14 cellular contexts compared by ENCODE assay signal in the genomic region with DNA sequence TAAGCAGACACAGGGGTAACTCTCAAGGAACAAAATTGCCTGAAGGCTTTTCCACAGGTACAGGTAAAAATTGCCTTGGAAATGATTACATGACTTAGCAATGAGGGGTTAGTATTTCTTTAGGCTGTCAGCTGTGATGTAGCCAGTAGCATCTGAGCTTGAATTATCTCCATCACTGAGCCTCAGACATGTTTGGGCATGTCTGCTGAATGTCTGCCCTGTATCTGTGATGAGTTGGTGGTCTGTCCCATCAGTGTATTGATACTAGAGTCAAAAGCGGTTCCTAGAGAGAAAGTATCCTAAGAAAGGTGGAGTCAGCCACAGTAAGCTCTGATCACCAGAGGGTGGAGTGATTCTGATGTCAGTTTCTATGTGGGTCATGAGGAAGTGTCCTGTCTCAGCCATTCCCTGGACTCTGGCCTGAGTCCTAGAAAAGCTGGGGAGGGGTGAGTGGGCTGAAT. TPM values are rescaled to one million over a fixed set of nuclear protein-coding genes. Genes with fewer than 3 reads are reported as not detected.
A peak's percentile ranks its signal among the peaks of the same experiment; 100 is the strongest.
DNase-seq lines count a peak whose midpoint lies in the region; ATAC-seq, FAIRE-seq and TF ChIP-seq lines count a peak whose summit lies in the region.
"Had no signal": no experiment of that assay in that cellular context is flagged by ENCODE, and none has a peak within 500 bp of the region (broad histone marks: within the 10 kb centered on the region; RNA-seq: fewer than 3 reads in every experiment).

No MANE protein-coding gene starts in this region.

- H3K4me3 Mint-ChIP-seq in stimulated activated naive CD8-positive, alpha-beta T cell treated with anti-CD3 and anti-CD28 coated beads, Interleukin-15, amount 100 ng/mL, for 72 hours: no peak overlapping the region
- H3K4me3 Mint-ChIP-seq: neural crest cell had no signal

- H3K4me3 ChIP-seq in choroid plexus epithelial cell (ENCODE audit: low read depth, low read length): no peak overlapping the region

- ATAC-seq in stimulated activated naive CD8-positive, alpha-beta T cell treated with anti-CD3 and anti-CD28 coated beads, Interleukin-15, amount 100 ng/mL, for 72 hours: no peak
- no peak for ATAC-seq in stimulated activated naive CD8-positive, alpha-beta T cell treated with anti-CD3 and anti-CD28 coated beads, Interleukin-15, Interleukin-2, amounts not matched to agents 100 U/mL and 50 U/mL, for 24 hours
- ATAC-seq in HG02642 (IDR thresholded peaks at IDR 0.05; ENCODE audit: poor library complexity, unreplicated experiment): no peak

- peak overlapping the region; percentile 55 to 64 for H3K27ac Mint-ChIP-seq in stimulated activated naive CD8-positive, alpha-beta T cell treated with anti-CD3 and anti-CD28 coated beads, Interleukin-15, amount 100 ng/mL, for 72 hours

- peak; percentile 33 for TF ChIP-seq CTCF in choroid plexus epithelial cell (conservative IDR thresholded peaks at IDR 0.05; ENCODE audit: low read depth, low read length)

- in situ Hi-C loops in G401 (cut with HindIII; ENCODE audit: low sequenced_read_pairs): no loop called here

- H3K9me3 Mint-ChIP-seq in stimulated activated naive CD8-positive, alpha-beta T cell treated with anti-CD3 and anti-CD28 coated beads, Interleukin-15, amount 100 ng/mL, for 72 hours: no peaks in the 10 kb centered on the region

- no peaks in the 10 kb centered on the region for H3K4me1 Mint-ChIP-seq in stimulated activated naive CD8-positive, alpha-beta T cell treated with anti-CD3 and anti-CD28 coated beads, Interleukin-15, amount 100 ng/mL, for 72 hours

- TF ChIP-seq POLR2A in H54 (IDR thresholded peaks at IDR 0.05; ENCODE audit: low read depth, low read length): no peak

- no peaks in the 10 kb centered on the region for H3K27me3 Mint-ChIP-seq in stimulated activated naive CD8-positive, alpha-beta T cell treated with anti-CD3 and anti-CD28 coated beads, Interleukin-15, amount 100 ng/mL, for 72 hours

- no peak for FAIRE-seq in H54 (lab: Jason Lieb, UNC)
- FAIRE-seq: TTC549, urothelium cell line had no signal

- no peak for DNase-seq in stimulated activated naive CD8-positive, alpha-beta T cell treated with anti-CD3 and anti-CD28 coated beads, Interleukin-15, amount 100 ng/mL, for 72 hours
- DNase-seq in stimulated activated naive CD8-positive, alpha-beta T cell treated with anti-CD3 and anti-CD28 coated beads, Interleukin-15, Interleukin-2, amounts not matched to agents 100 U/mL and 50 U/mL, for 24 hours: no peak
- DNase-seq in choroid plexus epithelial cell (ENCODE audit: low read depth) (peak; percentile 62), left kidney (ENCODE audit: low read depth, low spot score) (peak; percentile 11), iPS-NIHi7 (ENCODE audit: extremely low spot score) (no peak), H54 (ENCODE audit: insufficient read length, low spot score) (no peak), G401 (ENCODE audit: low spot score) (no peak)
- DNase-seq: aorta, DMS79, NCI-H446 had no signal

RNA-seq across cellular contexts. Expression of a gene that starts 16.2 kb away (rescaled TPM):
- total RNA-seq in G401 (2014; rRNA removed; shearing (Covaris generic)): 0.06 and 2.3 TPM in 2 replicates

Comparison
In these comparisons a context has a peak if more than half of its experiments do, and no peak if none do; other contexts are left out.
1. DNase-seq: peak in choroid plexus epithelial cell (single experiment) and left kidney (single experiment); none in stimulated activated naive CD8-positive, alpha-beta T cell treated with anti-CD3 and anti-CD28 coated beads, Interleukin-15, amount 100 ng/mL, for 72 hours (0 of 2), stimulated activated naive CD8-positive, alpha-beta T cell treated with anti-CD3 and anti-CD28 coated beads, Interleukin-15, Interleukin-2, amounts not matched to agents 100 U/mL and 50 U/mL, for 24 hours (single experiment), iPS-NIHi7 (single experiment), H54 (single experiment) and G401 (single experiment).